10 cellular contexts compared by ENCODE assay signal in genomic region chr16:19294156-19294649, GRCh38. TPM values are rescaled to one million over a fixed set of nuclear protein-coding genes. Genes with fewer than 3 reads are reported as not detected.
DNase-seq lines count a peak whose midpoint lies in the region; ATAC-seq, FAIRE-seq and TF ChIP-seq lines count a peak whose summit lies in the region.
"Had no signal": no experiment of that assay in that cellular context is flagged by ENCODE, and none has a peak within 500 bp of the region (broad histone marks: within the 10 kb centered on the region; RNA-seq: fewer than 3 reads in every experiment).

No MANE protein-coding gene starts in this region.

- H3K27me3 Mint-ChIP-seq in T-helper 17 cell (peaks cover 24% of the 10 kb centered on the region), glutamatergic neuron (ENCODE audit: unreplicated experiment) (peaks cover 2% of the 10 kb centered on the region)

- BruUV-seq in HepG2 (replicated peaks; lab: Mats Ljungman, UMichigan) = no TSS peak

- H3K79me2 ChIP-seq in HepG2 (ENCODE audit: insufficient read depth, low read length) = no peaks in the 10 kb centered on the region

- intact Hi-C loops in HepG2 (cut with micrococcal nuclease; ENCODE audit: unreplicated experiment) (no loop called here), uterus (cut with DNase I; ENCODE audit: low total_unique reads) (no loop called here)

- H4K20me1 ChIP-seq in HepG2 (ENCODE audit: insufficient read depth, low read length) = no peaks in the 10 kb centered on the region

- TF ChIP-seq CTCF in HepG2 (CRISPR knock-in tag; IDR thresholded peaks at IDR 0.05) (no peak), uterus (IDR thresholded peaks at IDR 0.05) (no peak), glutamatergic neuron (IDR thresholded peaks at IDR 0.05; ENCODE audit: partially characterized antibody, unreplicated experiment) (no peak)

- TF ChIP-seq POLR2A in HepG2 (IDR thresholded peaks at IDR 0.05; ENCODE audit: insufficient read depth in 1 of 2, low read depth in 2 of 2, low read length in 2 of 2) (no peak), uterus (IDR thresholded peaks at IDR 0.05) (no peak)

- in situ Hi-C loops in HepG2 (cut with HindIII; ENCODE audit: extremely low pct_ligation_motif_present, low pct_unique_long_range_greater_than_20kb) = no loop called here

- TF ChIP-seq EP300 in HepG2 (IDR thresholded peaks at IDR 0.05; ENCODE audit: low read depth in 2 of 2, low read length in 2 of 2) (no peak), HepG2 (CRISPR knock-in tag; IDR thresholded peaks at IDR 0.05; ENCODE audit: borderline replicate concordance) (no peak)

- peaks cover 6% of the 10 kb centered on the region for H3K4me1 Mint-ChIP-seq in T-helper 17 cell
- peaks cover 10% of the 10 kb centered on the region for H3K4me1 Mint-ChIP-seq in glutamatergic neuron (ENCODE audit: low read depth, unreplicated experiment)

- no peak overlapping the region for H3K4me3 ChIP-seq in HepG2 (replicated peaks in 1 of 3; ENCODE audit: insufficient read depth in 1 of 3, low read depth in 2 of 3, low read length in 3 of 3)
- no peak overlapping the region for H3K4me3 ChIP-seq in uterus

- no peak overlapping the region for H3K4me2 ChIP-seq in HepG2 (ENCODE audit: low read depth, low read length)

- no peak overlapping the region for H2AFZ ChIP-seq in HepG2 (ENCODE audit: low read length)

- ATAC-seq in HG02884 (IDR thresholded peaks at IDR 0.05; ENCODE audit: unreplicated experiment) (peak; percentile 92), T-helper 17 cell (peak; percentile 23), HepG2 (no peak)

- DNase-seq in NCI-H1436 treated with DMSO at 0.1 percent for 48 hours (lab: John Stamatoyannopoulos, UW) (peak; percentile 1), NCI-H1436 (lab: John Stamatoyannopoulos, UW) (no peak), T-helper 17 cell (no peak), HepG2 (ENCODE audit: low spot score) (no peak), uterus (peak; percentile 14), glutamatergic neuron (no peak), NCI-H526 (lab: John Stamatoyannopoulos, UW) (no peak)

- H3K36me3 Mint-ChIP-seq in T-helper 17 cell (ENCODE audit: low read depth) = no peaks in the 10 kb centered on the region
- H3K36me3 Mint-ChIP-seq in glutamatergic neuron (ENCODE audit: unreplicated experiment) = no peaks in the 10 kb centered on the region

- POLR2A ChIA-PET in HepG2 (lab: Yijun Ruan, JAX) = no interaction called here

- H3K27ac ChIP-seq in HepG2 (ENCODE audit: extremely low read length, insufficient read depth, low read length) (no peak overlapping the region), uterus (no peak overlapping the region)

- H3K4me1 ChIP-seq in HepG2 (ENCODE audit: insufficient read depth, low read length) (no peaks in the 10 kb centered on the region), uterus (no peaks in the 10 kb centered on the region)

- no peak overlapping the region for H3K27ac Mint-ChIP-seq in T-helper 17 cell
- no peak overlapping the region for H3K27ac Mint-ChIP-seq in glutamatergic neuron (ENCODE audit: unreplicated experiment)

- no peaks in the 10 kb centered on the region for H3K9me3 ChIP-seq in T-helper 17 cell (ENCODE audit: control insufficient read depth, low read length, poor library complexity, severe bottlenecking)
- no peaks in the 10 kb centered on the region for H3K9me3 ChIP-seq in HepG2 (ENCODE audit: low read length)
- no peaks in the 10 kb centered on the region for H3K9me3 ChIP-seq in uterus

- CTCF ChIA-PET in HepG2 (lab: Yijun Ruan, JAX; ENCODE audit: low intra/inter-chr PET ratio, low total read pairs) = no interaction called here

- H3K9ac ChIP-seq in HepG2 (ENCODE audit: insufficient read depth, low read depth, low read length) = no peak overlapping the region

- peaks cover 2 to 17% of the 10 kb centered on the region in 2 experiments; a peak in 3 of 5 replicates for H3K27me3 ChIP-seq in HepG2 (ENCODE audit: control insufficient read depth in 1 of 2, insufficient read depth in 2 of 2, low read length in 2 of 2)
- H3K27me3 ChIP-seq in uterus = no peaks in the 10 kb centered on the region

- WGBS in HepG2 (ENCODE audit: low lambda C conversion rate) = 2% methylated on average over 5 of the region's 5 CpGs

- H3K9me3 Mint-ChIP-seq in glutamatergic neuron (ENCODE audit: unreplicated experiment) = peaks cover 3% of the 10 kb centered on the region

- H3K4me3 Mint-ChIP-seq in T-helper 17 cell (no peak overlapping the region), glutamatergic neuron (ENCODE audit: unreplicated experiment) (no peak overlapping the region)

- no peaks in the 10 kb centered on the region for H3K36me3 ChIP-seq in HepG2 (replicated peaks in 1 of 2; ENCODE audit: control insufficient read depth in 1 of 2, insufficient read depth in 2 of 2, low read length in 2 of 2)
- no peaks in the 10 kb centered on the region for H3K36me3 ChIP-seq in uterus

- no peak for TF ChIP-seq RAD21 in HepG2 (CRISPR knock-in tag; IDR thresholded peaks at IDR 0.05)

- peak; percentile 59 for FAIRE-seq in HepG2 (lab: Jason Lieb, UNC)
- FAIRE-seq: A204.1 had no signal

TF ChIP-seq in HepG2, 621 proteins besides CTCF, POLR2A, EP300 and RAD21:
- no peak for TF ChIP-seq USF2 (IDR thresholded peaks at IDR 0.05; ENCODE audit: low read depth, low read length)
- TF ChIP-seq USF2 (CRISPR knock-in tag; IDR thresholded peaks at IDR 0.05; ENCODE audit: borderline replicate concordance) = peak; percentile 42; the same call in 1 of the 2 replicates
- TF ChIP-seq CEBPB (IDR thresholded peaks at IDR 0.05; ENCODE audit: borderline replicate concordance, low read depth, low read length) = peak; percentile 9; the same call in 1 of the 2 replicates
- no peak for TF ChIP-seq ZNF777 (CRISPR knock-in tag; IDR thresholded peaks at IDR 0.05)
- TF ChIP-seq PATZ1 (CRISPR knock-in tag; IDR thresholded peaks at IDR 0.05) = 0 out of 2 replicates have a peak, but pooled peaks have one; percentile 11

RNA-seq across cellular contexts. Expression of gene CLEC19A, which starts 8.7 kb away (rescaled TPM):
- total RNA-seq in T-helper 17 cell (not detected), HepG2 (2016; rRNA removed; fragmentation: Illumina TruSeq; extraction: Trizol) (not detected in 2 replicates), uterus (not detected), glutamatergic neuron (ENCODE audit: unreplicated experiment) (not detected)
- total RNA-seq in HepG2 (2016; cell fraction: cytosol; rRNA removed; fragmentation: Illumina TruSeq; extraction: Trizol; ENCODE audit: low read depth) = not detected in 2 replicates
- total RNA-seq in HepG2 (2016; cell fraction: insoluble cytoplasmic fraction; rRNA removed; fragmentation: Illumina TruSeq; extraction: Trizol) = not detected in 2 replicates
- not detected in 2 replicates for total RNA-seq in HepG2 (2016; cell fraction: membrane; rRNA removed; fragmentation: Illumina TruSeq; extraction: Trizol)
- total RNA-seq in HepG2 (2016; cell fraction: nucleus; rRNA removed; fragmentation: Illumina TruSeq; extraction: Trizol) = not detected in 2 replicates
- not detected in 2 replicates for polyA plus RNA-seq in HepG2 (2011; rRNA removed)
- polyA plus RNA-seq in HepG2 (2011; cell fraction: cytosol; rRNA removed) = not detected in 2 replicates
- not detected in 2 replicates for polyA plus RNA-seq in HepG2 (2011; cell fraction: nucleus; rRNA removed)
- not detected in 2 replicates for polyA plus RNA-seq in HepG2 (2012)
- not detected in 2 replicates for polyA plus RNA-seq in HepG2 (2016; cell fraction: cytosol; fragmentation: Illumina TruSeq; extraction: Trizol; ENCODE audit: low read depth)
- polyA plus RNA-seq in HepG2 (2016; cell fraction: insoluble cytoplasmic fraction; fragmentation: Illumina TruSeq; extraction: Trizol; ENCODE audit: low read depth) = not detected in 2 replicates
- not detected in 2 replicates for polyA plus RNA-seq in HepG2 (2016; cell fraction: membrane; fragmentation: Illumina TruSeq; extraction: Trizol; ENCODE audit: low read depth)
- not detected in 2 replicates for polyA plus RNA-seq in HepG2 (2016; cell fraction: nucleus; fragmentation: Illumina TruSeq; extraction: Trizol; ENCODE audit: insufficient read depth, low read depth)
- polyA minus RNA-seq in HepG2 (2011; rRNA and poly(A)+ RNA removed; ENCODE audit: low replicate concordance) = 0.33 TPM in 1 of 2 replicates, not detected in the other
- not detected in 2 replicates for polyA minus RNA-seq in HepG2 (2011; cell fraction: cytosol; rRNA and poly(A)+ RNA removed)
- polyA minus RNA-seq in HepG2 (2011; cell fraction: nucleus; rRNA and poly(A)+ RNA removed) = not detected in 2 replicates
- total RNA-seq: subcutaneous adipose tissue had no signal

Comparison
In these comparisons a context has a peak if more than half of its experiments do, and no peak if none do; other contexts are left out.
1. DNase-seq: peak in NCI-H1436 treated with DMSO at 0.1 percent for 48 hours (single experiment) and uterus (2 of 2); none in NCI-H1436 (single experiment), T-helper 17 cell (0 of 3), HepG2 (single experiment), glutamatergic neuron (single experiment) and NCI-H526 (0 of 2).